Comparison of ENCODE assay signal across 12 cellular contexts in genomic region chr9:124238546-124239140, GRCh38. TPM values are rescaled to one million over a fixed set of nuclear protein-coding genes. Genes with fewer than 3 reads are reported as not detected.
DNase-seq lines count a peak whose midpoint lies in the region; ATAC-seq, FAIRE-seq and TF ChIP-seq lines count a peak whose summit lies in the region.
"Had no signal": no experiment of that assay in that cellular context is flagged by ENCODE, and none has a peak within 500 bp of the region (broad histone marks: within the 10 kb centered on the region; RNA-seq: fewer than 3 reads in every experiment).

No MANE protein-coding gene starts in this region.

- FAIRE-seq in pancreas (lab: Jason Lieb, UNC): no peak
- FAIRE-seq in GM19239 (lab: Jason Lieb, UNC): no peak

- H3K9me3 Mint-ChIP-seq in central memory CD8-positive, alpha-beta T cell: no peaks in the 10 kb centered on the region

- WGBS in pancreas, 2 donors: 82 to 87% methylated on average over 5 of the region's 5 CpGs

- H3K9ac ChIP-seq in BLaER1 treated with 17β-estradiol and CSF1 and Interleukin-3, amounts not matched to agents 10 nM and 100 nM: no peak overlapping the region

- peaks cover 6% of the 10 kb centered on the region for H3K36me3 Mint-ChIP-seq in central memory CD8-positive, alpha-beta T cell (ENCODE audit: insufficient read depth)

- ATAC-seq in GM18909 (IDR thresholded peaks at IDR 0.05; ENCODE audit: poor library complexity, unreplicated experiment) (peak; percentile 33), HG03432 (IDR thresholded peaks at IDR 0.05; ENCODE audit: unreplicated experiment) (peak; percentile 24), pancreas (no peak), left colon (no peak)
- ATAC-seq in central memory CD8-positive, alpha-beta T cell (replicated peaks; ENCODE audit: extremely low read depth, poor library complexity, severe bottlenecking): peak; percentile 68

- no peak for DNase-seq in central memory CD8-positive, alpha-beta T cell (ENCODE audit: low spot score in 2 of 2)
- no peak for DNase-seq in medulla oblongata (ENCODE audit: extremely low spot score)
- DNase-seq in pancreas: no peak
- no peak for DNase-seq in GM19239 (ENCODE audit: insufficient read length, low spot score)
- DNase-seq in left colon: no peak
- DNase-seq: activated CD8-positive, alpha-beta memory T cell treated with anti-CD3 and anti-CD28 coated beads, Interleukin-2, amount 50 U/mL, for 4 hours; NCI-H345; T1000 had no signal

- no peaks in the 10 kb centered on the region for H3K27me3 ChIP-seq in BLaER1 treated with 17β-estradiol and CSF1 and Interleukin-3, amounts not matched to agents 10 nM and 100 nM
- H3K27me3 ChIP-seq in pancreas: no peaks in the 10 kb centered on the region
- H3K27me3 ChIP-seq: dorsolateral prefrontal cortex had no signal

- peak overlapping the region; percentile 41 for H3K4me3 Mint-ChIP-seq in central memory CD8-positive, alpha-beta T cell

- intact Hi-C loops in pancreas (cut with DNase I) (no loop called here), left colon (cut with DNase I, micrococcal nuclease) (no loop called here)

- H3K4me2 ChIP-seq in BLaER1 treated with 17β-estradiol and CSF1 and Interleukin-3, amounts not matched to agents 10 nM and 100 nM: peak overlapping the region; percentile 49 to 94 (median 62)

- no peaks in the 10 kb centered on the region for H3K36me3 ChIP-seq in BLaER1 treated with 17β-estradiol and CSF1 and Interleukin-3, amounts not matched to agents 10 nM and 100 nM
- H3K36me3 ChIP-seq in pancreas: no peaks in the 10 kb centered on the region

- peak overlapping the region in 2 of 11 experiments; percentile 1 to 36; a peak in 3 of 22 replicates for H3K27ac ChIP-seq in BLaER1 treated with 17β-estradiol and CSF1 and Interleukin-3, amounts not matched to agents 10 nM and 100 nM
- H3K27ac ChIP-seq in pancreas: no peak overlapping the region
- H3K27ac ChIP-seq: dorsolateral prefrontal cortex had no signal

- no peak for TF ChIP-seq CTCF in pancreas (IDR thresholded peaks at IDR 0.05)

- H3K4me3 ChIP-seq in BLaER1 treated with 17β-estradiol and CSF1 and Interleukin-3, amounts not matched to agents 10 nM and 100 nM: no peak overlapping the region
- H3K4me3 ChIP-seq in pancreas: no peak overlapping the region
- H3K4me3 ChIP-seq: dorsolateral prefrontal cortex had no signal

- no peaks in the 10 kb centered on the region for H3K27me3 Mint-ChIP-seq in central memory CD8-positive, alpha-beta T cell

- H3K4me1 ChIP-seq in BLaER1 treated with 17β-estradiol and CSF1 and Interleukin-3, amounts not matched to agents 10 nM and 100 nM: peaks cover 49 to 53% (median 51%) of the 10 kb centered on the region in 10 experiments
- H3K4me1 ChIP-seq in pancreas: peaks cover 0 to 5% (median 0%) of the 10 kb centered on the region in 3 donors

- no peaks in the 10 kb centered on the region for H4K20me1 ChIP-seq in BLaER1 treated with 17β-estradiol and CSF1 and Interleukin-3, amounts not matched to agents 10 nM and 100 nM

- H3K4me1 Mint-ChIP-seq in central memory CD8-positive, alpha-beta T cell: peaks cover 27% of the 10 kb centered on the region

- H3K27ac Mint-ChIP-seq in central memory CD8-positive, alpha-beta T cell (ENCODE audit: low read depth): peak overlapping the region; percentile 64

- peaks cover 6 to 18% (median 12%) of the 10 kb centered on the region in 11 experiments; a peak in 19 of 22 replicates for H3K9me3 ChIP-seq in BLaER1 treated with 17β-estradiol and CSF1 and Interleukin-3, amounts not matched to agents 10 nM and 100 nM (replicated peaks in 1 of 11)
- H3K9me3 ChIP-seq in pancreas: no peaks in the 10 kb centered on the region

RNA-seq across cellular contexts. Expression of gene NEK6, which starts 19.1 kb away (rescaled TPM):
- total RNA-seq in pancreas: 10 to 100 TPM; 25.1 to 67.0 (median 34.2) TPM
- polyA plus RNA-seq in pancreas: 10 to 100 TPM in 1 of 2 donors, 1 to 10 TPM in 1; 7.8 to 12.5 TPM
- total RNA-seq in left colon: 10 to 100 TPM; 50.7 to 77.7 TPM

Comparison
In these comparisons a context has a peak if more than half of its experiments do, and no peak if none do; other contexts are left out.
1. ATAC-seq: peak in GM18909 (single experiment), HG03432 (single experiment) and central memory CD8-positive, alpha-beta T cell (single experiment); none in pancreas (0 of 4) and left colon (single experiment).